ENCODE assay signal across 19 cellular contexts in genomic region chr4:76905521-76905920, GRCh38. TPM values are rescaled to one million over a fixed set of nuclear protein-coding genes. Genes with fewer than 3 reads are reported as not detected.
DNase-seq lines count a peak whose midpoint lies in the region; ATAC-seq and TF ChIP-seq lines count a peak whose summit lies in the region.
"Had no signal": no experiment of that assay in that cellular context is flagged by ENCODE, and none has a peak within 500 bp of the region (broad histone marks: within the 10 kb centered on the region; RNA-seq: fewer than 3 reads in every experiment).

No MANE protein-coding gene starts in this region.

- TF ChIP-seq CTCF in AG10803 (conservative IDR thresholded peaks at IDR 0.05; ENCODE audit: low read length) (no peak), upper lobe of right lung (IDR thresholded peaks at IDR 0.05) (no peak)

- H3K4me1 ChIP-seq in upper lobe of right lung: no peaks in the 10 kb centered on the region
- H3K4me1 ChIP-seq: esophagus muscularis mucosa had no signal

- ATAC-seq in HG03045 (IDR thresholded peaks at IDR 0.05; ENCODE audit: unreplicated experiment) (no peak), upper lobe of right lung (no peak)
- ATAC-seq: left cardiac atrium, sciatic nerve had no signal

- H3K36me3 ChIP-seq in upper lobe of right lung: no peaks in the 10 kb centered on the region
- H3K36me3 ChIP-seq: esophagus muscularis mucosa had no signal

- peaks cover 3% of the 10 kb centered on the region for H3K27me3 ChIP-seq in upper lobe of right lung
- H3K27me3 ChIP-seq: esophagus muscularis mucosa had no signal

- H3K9me3 ChIP-seq in upper lobe of right lung: no peaks in the 10 kb centered on the region

- DNase-seq in AG10803 (ENCODE audit: low read depth): peak; percentile 90
- peak; percentile 55 for DNase-seq in LHCN-M2 (ENCODE audit: low read depth)
- DNase-seq in dedifferentiated amniotic fluid mesenchymal stem cell (ENCODE audit: extremely low spot score): peak; percentile 68
- peak; percentile 88 for DNase-seq in myocyte (ENCODE audit: low read depth)
- DNase-seq in upper lobe of right lung: no peak
- no peak for DNase-seq in posterior cingulate gyrus
- no peak for DNase-seq in activated CD4-positive, CD25-positive, alpha-beta regulatory T cell (lab: John Stamatoyannopoulos, UW)
- DNase-seq: activated CD4-positive, alpha-beta T cell treated with anti-CD3 and anti-CD28 coated beads for 1 hour; activated gamma-delta T cell treated with Interleukin-2 at 50 U/mL for 16 hours; left cardiac atrium; NCI-H1092 treated with DMSO at 0.1 percent for 48 hours; NCI-H2081 treated with DMSO at 0.1 percent for 48 hours; NCI-H524 treated with DMSO at 0.1 percent for 48 hours; stimulated activated CD4-positive, alpha-beta T cell treated with anti-CD3 and anti-CD28 coated beads, Interleukin-2, amount 100 ng/mL, for 48 hours; T-helper 9 cell had no signal

- intact Hi-C loops in upper lobe of right lung (cut with DNase I) (no loop called here), posterior cingulate gyrus (cut with DNase I) (no loop called here)

- no peak overlapping the region for H3K27ac ChIP-seq in upper lobe of right lung
- H3K27ac ChIP-seq: esophagus muscularis mucosa, KMS-11 had no signal

- H3K4me3 ChIP-seq in AG10803 (ENCODE audit: low read length) (no peak overlapping the region), upper lobe of right lung (no peak overlapping the region)
- H3K4me3 ChIP-seq: esophagus muscularis mucosa had no signal

RNA-seq across cellular contexts. Expression of gene SOWAHB, which starts 7.6 kb away (rescaled TPM):
- not detected in 2 replicates for total RNA-seq in LHCN-M2 (2014; rRNA removed)
- 0.04 TPM for polyA plus RNA-seq in LHCN-M2 (2012)
- 0.05 TPM in 1 of 2 replicates, not detected in the other for total RNA-seq in myocyte
- 0.19 TPM for polyA plus RNA-seq in myocyte (2012)
- 2.5 TPM for total RNA-seq in upper lobe of right lung
- total RNA-seq: esophagus muscularis mucosa, left cardiac atrium, sciatic nerve had no signal

RNA-seq across cellular contexts. Expression of gene SEPTIN11, which starts 44.0 kb away (rescaled TPM):
- total RNA-seq in LHCN-M2 (2014; rRNA removed): 188 and 202 TPM in 2 replicates
- polyA plus RNA-seq in LHCN-M2 (2012): 173 TPM
- 321 and 381 TPM in 2 replicates for total RNA-seq in myocyte
- polyA plus RNA-seq in myocyte (2012): 326 TPM
- 112 TPM for total RNA-seq in upper lobe of right lung

Comparison
In these comparisons a context has a peak if more than half of its experiments do, and no peak if none do; other contexts are left out.
1. DNase-seq: peak in AG10803 (single experiment), LHCN-M2 (single experiment), dedifferentiated amniotic fluid mesenchymal stem cell (single experiment) and myocyte (single experiment); none in upper lobe of right lung (single experiment), posterior cingulate gyrus (0 of 10) and activated CD4-positive, CD25-positive, alpha-beta regulatory T cell (0 of 4).